14 cellular contexts compared by ENCODE assay signal in the genomic region with DNA sequence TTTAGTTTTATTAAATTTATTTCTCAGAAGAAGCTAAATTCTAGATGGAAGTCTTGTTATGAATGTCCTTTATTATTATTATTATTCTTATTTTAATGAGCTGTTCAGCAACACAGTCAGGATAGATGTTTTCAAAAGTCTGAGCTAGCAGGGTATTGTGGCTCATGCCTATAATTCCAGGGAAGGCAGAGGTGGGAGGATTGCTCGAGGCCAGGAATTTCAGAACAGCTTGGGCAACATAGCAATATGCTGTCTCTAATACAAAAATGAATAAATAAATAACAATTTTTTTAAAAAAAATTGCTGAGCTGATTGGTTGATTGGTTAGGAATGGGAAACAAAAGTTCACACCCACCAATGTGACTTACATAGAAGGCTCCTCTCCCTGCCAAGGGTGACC.
DNase-seq lines count a peak whose midpoint lies in the region; ATAC-seq and TF ChIP-seq lines count a peak whose summit lies in the region.
"Had no signal": no experiment of that assay in that cellular context is flagged by ENCODE, and none has a peak within 500 bp of the region (broad histone marks: within the 10 kb centered on the region; RNA-seq: fewer than 3 reads in every experiment).

No MANE protein-coding gene starts in this region.

- H3K36me3 ChIP-seq in adipocyte (ENCODE audit: control insufficient read depth, insufficient read depth, low read length, severe bottlenecking), result no peaks in the 10 kb centered on the region
- H3K36me3 ChIP-seq: BLaER1 treated with 17β-estradiol and CSF1 and Interleukin-3, amounts not matched to agents 10 nM and 100 nM had no signal

- peak; percentile 52 for ATAC-seq in omental fat pad (ENCODE audit: low FRiP score)
- ATAC-seq: CD8-positive, alpha-beta T cell had no signal

- H3K4me3 ChIP-seq in adipocyte (ENCODE audit: low read length), result no peak overlapping the region
- H3K4me3 ChIP-seq: BLaER1 treated with 17β-estradiol and CSF1 and Interleukin-3, amounts not matched to agents 10 nM and 100 nM had no signal

- H3K4me1 ChIP-seq in adipocyte (ENCODE audit: control insufficient read depth, insufficient read depth, low read length), result peaks cover 26% of the 10 kb centered on the region
- H3K4me1 ChIP-seq: Caco-2 had no signal

- DNase-seq in adipocyte (ENCODE audit: low read depth) (peak; percentile 23), omental fat pad (ENCODE audit: low spot score) (no peak), GM10266 (ENCODE audit: extremely low spot score) (no peak), putamen (ENCODE audit: low spot score) (no peak), EL (no peak)
- DNase-seq: 8988T; ACHN; Caco-2; Calu3; CD4-positive, alpha-beta T cell; CD8-positive, alpha-beta T cell; DMS79 treated with DMSO at 0.1 percent for 48 hours; GDM1 had no signal

- H3K27me3 ChIP-seq in adipocyte (replicated peaks; ENCODE audit: control insufficient read depth, insufficient read depth, low read length), result no peaks in the 10 kb centered on the region
- H3K27me3 ChIP-seq: BLaER1 treated with 17β-estradiol and CSF1 and Interleukin-3, amounts not matched to agents 10 nM and 100 nM had no signal

- TF ChIP-seq CTCF in omental fat pad (IDR thresholded peaks at IDR 0.05) (no peak), GM10266 (IDR thresholded peaks at IDR 0.05; ENCODE audit: control insufficient read depth, insufficient read depth, low read depth, missing control alignments) (no peak)

- H3K9me3 ChIP-seq in adipocyte (ENCODE audit: control insufficient read depth, low read length), result no peaks in the 10 kb centered on the region
- H3K9me3 ChIP-seq: Caco-2 had no signal

- no peak overlapping the region for H3K9ac ChIP-seq in adipocyte (ENCODE audit: low read length)
- H3K9ac ChIP-seq: BLaER1 treated with 17β-estradiol and CSF1 and Interleukin-3, amounts not matched to agents 10 nM and 100 nM had no signal
